ENCODE assay signal across 20 cellular contexts in genomic region chr13:69287050-69287698, GRCh38.
A peak's percentile ranks its signal among the peaks of the same experiment; 100 is the strongest.
DNase-seq lines count a peak whose midpoint lies in the region; ATAC-seq and TF ChIP-seq lines count a peak whose summit lies in the region.
"Had no signal": no experiment of that assay in that cellular context is flagged by ENCODE, and none has a peak within 500 bp of the region (broad histone marks: within the 10 kb centered on the region; RNA-seq: fewer than 3 reads in every experiment).

No MANE protein-coding gene starts in this region.

- no peak overlapping the region for H3K18ac ChIP-seq in neuronal stem cell (ENCODE audit: low read length)

- DNase-seq in neuronal stem cell (ENCODE audit: low spot score) (no peak), globus pallidus (ENCODE audit: low spot score) (no peak), T1000 (lab: John Stamatoyannopoulos, UW) (no peak), iPS-NIHi11 (ENCODE audit: low spot score) (no peak)
- DNase-seq: activated CD4-positive, CD25-positive, alpha-beta regulatory T cell treated with anti-CD3 and anti-CD28 coated beads, Interleukin-2, amount 50 U/mL, for 72 hours; activated CD8-positive, alpha-beta T cell treated with anti-CD3 and anti-CD28 coated beads for 36 hours; left ventricle myocardium inferior; NCI-H1105; NCI-H2029 treated with DMSO at 0.1 percent for 48 hours; NCI-H226; NCI-H748 treated with DMSO at 0.1 percent for 48 hours; OCI-M1; stimulated activated naive B cell treated with anti-CD40 and anti-IgM and Interleukin-4, amounts not matched to agents 10 μg/mL and 1 μg/mL and 100 μg/mL, for 72 hours; upper lobe of right lung had no signal

- H2BK12ac ChIP-seq in neuronal stem cell (ENCODE audit: low read length): no peak overlapping the region

- H3K27me3 ChIP-seq in OCI-LY1 (ENCODE audit: insufficient read depth, low read length): no peaks in the 10 kb centered on the region
- no peaks in the 10 kb centered on the region for H3K27me3 ChIP-seq in neuronal stem cell (ENCODE audit: control insufficient read depth in 3 of 3, insufficient read depth in 3 of 3, low read depth in 1 of 3, low read length in 3 of 3)
- H3K27me3 ChIP-seq: breast epithelium, upper lobe of right lung had no signal

- no peak overlapping the region for H4K8ac ChIP-seq in neuronal stem cell (ENCODE audit: low read depth, low read length)

- no peak overlapping the region for H2BK120ac ChIP-seq in neuronal stem cell (ENCODE audit: low read depth, low read length)

- H3K36me3 ChIP-seq in OCI-LY1 (ENCODE audit: insufficient read depth, low read length) (no peaks in the 10 kb centered on the region), neuronal stem cell (replicated peaks in 1 of 2; ENCODE audit: control insufficient read depth in 2 of 2, insufficient read depth in 2 of 2, low read length in 2 of 2) (no peaks in the 10 kb centered on the region)
- H3K36me3 ChIP-seq: breast epithelium, left ventricle myocardium inferior, upper lobe of right lung had no signal

- no peaks in the 10 kb centered on the region for H3K9me2 ChIP-seq in OCI-LY1 (ENCODE audit: low read depth, low read length)

- H2BK15ac ChIP-seq in neuronal stem cell (ENCODE audit: low read length): no peak overlapping the region

- H3K4me1 ChIP-seq in OCI-LY1 (ENCODE audit: insufficient read depth, low read length, severe bottlenecking): no peaks in the 10 kb centered on the region
- no peaks in the 10 kb centered on the region for H3K4me1 ChIP-seq in neuronal stem cell (ENCODE audit: control insufficient read depth in 2 of 2, insufficient read depth in 1 of 2, low read depth in 1 of 2, low read length in 2 of 2)
- H3K4me1 ChIP-seq: breast epithelium, left ventricle myocardium inferior, upper lobe of right lung had no signal

- H2AFZ ChIP-seq in OCI-LY1 (ENCODE audit: low read length): no peak overlapping the region
- peak overlapping the region; percentile 79 for H2AFZ ChIP-seq in neuronal stem cell (ENCODE audit: low read length)

- H3K14ac ChIP-seq in neuronal stem cell (ENCODE audit: low read length): no peak overlapping the region

- H3K79me1 ChIP-seq in neuronal stem cell (ENCODE audit: low read depth, low read length): no peaks in the 10 kb centered on the region

- ATAC-seq in GM18867 (IDR thresholded peaks at IDR 0.05; ENCODE audit: unreplicated experiment): peak; percentile 45
- ATAC-seq in HG02798 (IDR thresholded peaks at IDR 0.05; ENCODE audit: poor library complexity, unreplicated experiment): peak; percentile 71
- ATAC-seq: activated CD8-positive, alpha-beta T cell treated with anti-CD3 and anti-CD28 coated beads for 36 hours; activated naive CD4-positive, alpha-beta T cell treated with anti-CD3 and anti-CD28 coated beads, Interleukin-2, amount 50 U/mL, for 72 hours; sciatic nerve; stimulated activated naive B cell treated with anti-CD40 and anti-IgM and Interleukin-4, amounts not matched to agents 10 μg/mL and 1 μg/mL and 100 μg/mL, for 72 hours; upper lobe of right lung had no signal

- H3K23ac ChIP-seq in neuronal stem cell (ENCODE audit: low read depth, low read length, poor library complexity): no peak overlapping the region

- H3K9ac ChIP-seq in OCI-LY1 (ENCODE audit: low read length): no peak overlapping the region
- no peak overlapping the region for H3K9ac ChIP-seq in neuronal stem cell (ENCODE audit: low read depth, low read length, poor library complexity)

- no peak overlapping the region for H3K4ac ChIP-seq in neuronal stem cell (ENCODE audit: low read length)

- H4K20me1 ChIP-seq in OCI-LY1 (ENCODE audit: insufficient read depth, low read length): no peaks in the 10 kb centered on the region

- no peak overlapping the region for H2AK5ac ChIP-seq in neuronal stem cell (ENCODE audit: low read depth, low read length)

- no peak overlapping the region for H4K91ac ChIP-seq in neuronal stem cell (ENCODE audit: low read depth, low read length, poor library complexity)

- H3K79me2 ChIP-seq in OCI-LY1 (ENCODE audit: insufficient read depth, low read length): no peaks in the 10 kb centered on the region

- WGBS in neuronal stem cell (ENCODE audit: extremely low coverage in 2 of 2, insufficient read length in 2 of 2, insufficient replicate concordance in 1 of 2), 2 donors: no CpG with 5 or more reads among the region's 8 CpGs

- H3K9me3 ChIP-seq in OCI-LY1 (ENCODE audit: low read length) (no peaks in the 10 kb centered on the region), neuronal stem cell (replicated peaks in 1 of 2; ENCODE audit: control insufficient read depth in 2 of 2, insufficient read depth in 1 of 2, low read depth in 1 of 2, low read length in 2 of 2) (peaks cover 0 to 8% of the 10 kb centered on the region in 2 donors)
- H3K9me3 ChIP-seq: breast epithelium, upper lobe of right lung had no signal

- H3K4me2 ChIP-seq in OCI-LY1 (ENCODE audit: low read length) (peak overlapping the region; percentile 15; the same call in 1 of the 2 replicates), neuronal stem cell (ENCODE audit: insufficient read depth, low read length, poor library complexity, severe bottlenecking) (no peak overlapping the region)

- no peak overlapping the region for H2BK5ac ChIP-seq in neuronal stem cell (ENCODE audit: low read length)

- no peaks in the 10 kb centered on the region for H3F3A ChIP-seq in OCI-LY1 (ENCODE audit: insufficient read depth, low read length)

- TF ChIP-seq CTCF in OCI-LY1 (IDR thresholded peaks at IDR 0.05; ENCODE audit: low read length): no peak

- H3K4me3 ChIP-seq in OCI-LY1 (ENCODE audit: low read depth, low read length, poor library complexity, severe bottlenecking): no peak overlapping the region
- no peak overlapping the region for H3K4me3 ChIP-seq in neuronal stem cell (ENCODE audit: low read length in 2 of 2)
- H3K4me3 ChIP-seq: breast epithelium, left ventricle myocardium inferior, upper lobe of right lung had no signal

- H3K27ac ChIP-seq in OCI-LY1 (ENCODE audit: low read depth, low read length, poor library complexity, severe bottlenecking) (no peak overlapping the region), neuronal stem cell (replicated peaks; ENCODE audit: low read length) (no peak overlapping the region)
- H3K27ac ChIP-seq: breast epithelium, left ventricle myocardium inferior, upper lobe of right lung had no signal
